ENCODE assay signal across 8 cellular contexts in the genomic region with DNA sequence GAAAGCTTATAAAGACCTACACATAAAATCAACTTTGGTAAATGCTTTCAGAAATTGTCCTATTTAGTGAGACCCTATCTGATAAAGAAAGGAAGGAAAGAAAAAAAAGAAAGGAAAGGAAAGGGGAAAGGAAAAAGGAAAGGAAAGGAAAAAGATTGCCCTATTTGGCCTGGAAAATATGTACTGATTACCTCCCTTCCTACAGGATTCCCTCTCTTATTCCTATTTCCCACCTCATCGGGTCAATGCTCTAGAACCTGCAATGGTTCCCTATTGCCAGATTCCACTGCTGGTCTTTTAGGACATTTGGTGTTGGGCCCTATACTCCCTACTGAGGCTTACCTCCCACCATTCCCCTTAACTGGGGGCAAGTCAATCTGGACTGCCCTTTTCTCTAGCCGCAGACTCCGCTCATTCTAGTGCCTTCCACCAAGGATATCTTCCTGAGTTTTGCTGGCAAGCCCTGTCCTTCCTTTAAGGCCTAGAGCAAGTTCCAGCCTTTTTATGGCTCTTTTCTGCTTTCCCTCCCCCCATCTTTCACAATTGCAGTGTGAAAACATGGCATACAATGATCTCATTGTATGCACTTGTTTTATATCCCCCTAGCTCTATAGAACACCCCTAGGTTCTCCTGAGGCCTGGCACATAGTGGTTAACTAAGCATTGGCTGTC. TPM values are rescaled to one million over a fixed set of nuclear protein-coding genes. Genes with fewer than 3 reads are reported as not detected.
DNase-seq lines count a peak whose midpoint lies in the region; ATAC-seq, FAIRE-seq and TF ChIP-seq lines count a peak whose summit lies in the region.
"Had no signal": no experiment of that assay in that cellular context is flagged by ENCODE, and none has a peak within 500 bp of the region (broad histone marks: within the 10 kb centered on the region; RNA-seq: fewer than 3 reads in every experiment).

No MANE protein-coding gene starts in this region.

- H2BK15ac ChIP-seq in H9 (ENCODE audit: low read depth, low read length): no peak overlapping the region

- H3K79me2 ChIP-seq in H9 (ENCODE audit: insufficient read depth, low read length) (no peaks in the 10 kb centered on the region; the same call in 1 of the 2 replicates), SK-N-SH (ENCODE audit: insufficient read depth) (peaks cover 6% of the 10 kb centered on the region; the same call in 1 of the 2 replicates)

- ATAC-seq in T-helper 17 cell (no peak), HG02870 (IDR thresholded peaks at IDR 0.05; ENCODE audit: unreplicated experiment) (no peak)

- no peak overlapping the region for H3K14ac ChIP-seq in H9 (ENCODE audit: insufficient read depth, low read length)

- no peak overlapping the region for H2BK120ac ChIP-seq in H9 (ENCODE audit: low read depth, low read length, poor library complexity, severe bottlenecking)

- H3K4me3 Mint-ChIP-seq in H9: no peak overlapping the region
- H3K4me3 Mint-ChIP-seq in T-helper 17 cell: no peak overlapping the region

- H2BK12ac ChIP-seq in H9 (ENCODE audit: insufficient read length, low read depth, low read length): no peak overlapping the region

- no peak overlapping the region for H2BK20ac ChIP-seq in H9 (ENCODE audit: low read depth, low read length, poor library complexity, severe bottlenecking)

- H3K27me3 ChIP-seq in H9 (ENCODE audit: insufficient read depth, low read length) (no peaks in the 10 kb centered on the region), small intestine (ENCODE audit: control insufficient read depth in 2 of 2, insufficient read depth in 2 of 2, low read length in 2 of 2) (no peaks in the 10 kb centered on the region), SK-N-SH (ENCODE audit: insufficient read depth) (no peaks in the 10 kb centered on the region)

- no peak overlapping the region for H3K27ac ChIP-seq in H9 (ENCODE audit: insufficient read length, low read depth, low read length)
- H3K27ac ChIP-seq in epithelial cell of prostate: peak overlapping the region; percentile 100
- H3K27ac ChIP-seq in small intestine (ENCODE audit: low read depth in 1 of 2, low read length in 1 of 2): peak overlapping the region in 1 of 2 donors; percentile 16
- no peak overlapping the region; a peak in 1 of 4 replicates for H3K27ac ChIP-seq in SK-N-SH (ENCODE audit: low read depth in 2 of 2, low read length in 1 of 2)

- H3K9ac ChIP-seq in H9 (ENCODE audit: extremely low read depth, insufficient read length, low read length) (no peak overlapping the region), SK-N-SH (no peak overlapping the region)

- H2AK5ac ChIP-seq in H9 (ENCODE audit: insufficient read length, low read length): no peak overlapping the region

- TF ChIP-seq RAD21 in SK-N-SH (IDR thresholded peaks at IDR 0.05; ENCODE audit: low read length): no peak

- FAIRE-seq in small intestine (lab: Jason Lieb, UNC): no peak

- DNase-seq in H9 (no peak), T-helper 17 cell (no peak), epithelial cell of prostate (ENCODE audit: low read depth, low spot score) (no peak), small intestine (peak; percentile 34), amniotic stem cell (lab: John Stamatoyannopoulos, UW) (no peak), SK-N-SH (no peak)
- DNase-seq: NCI-H1930 had no signal

- POLR2A ChIA-PET in SK-N-SH (lab: Yijun Ruan, JAX): interaction anchor here (0.7 to 8.5 kb wide), 9 partner anchors 9 to 53 kb away, joined by 3 to 234 read pairs (median 4); no protein-coding TSS in a partner anchor

- H3K27me3 Mint-ChIP-seq in H9 (ENCODE audit: low read depth): no peaks in the 10 kb centered on the region
- no peaks in the 10 kb centered on the region for H3K27me3 Mint-ChIP-seq in T-helper 17 cell

- H4K8ac ChIP-seq in H9 (replicated peaks; ENCODE audit: insufficient read length, low read depth, low read length): no peak overlapping the region

- H3K36me3 Mint-ChIP-seq in H9 (ENCODE audit: insufficient read depth in 1 of 3, low read depth in 3 of 3) (peaks cover 11 to 20% (median 20%) of the 10 kb centered on the region in 3 experiments), T-helper 17 cell (ENCODE audit: low read depth) (peaks cover 12% of the 10 kb centered on the region)

- H3K27ac Mint-ChIP-seq in H9 (peak overlapping the region in 2 of 3 experiments; percentile 85 to 87; a peak in 5 of 7 replicates), T-helper 17 cell (peak overlapping the region; percentile 60)

- H4K20me1 ChIP-seq in H9 (ENCODE audit: control insufficient read depth, insufficient read depth, insufficient read length) (no peaks in the 10 kb centered on the region), SK-N-SH (ENCODE audit: insufficient read depth) (peaks cover 23% of the 10 kb centered on the region)

- H3K23ac ChIP-seq in H9 (ENCODE audit: insufficient read length, low read depth, low read length): no peak overlapping the region

- H3K23me2 ChIP-seq in H9 (ENCODE audit: insufficient read length, low read depth, low read length, poor library complexity, severe bottlenecking): peaks cover 20% of the 10 kb centered on the region

- H3F3A ChIP-seq in SK-N-SH (replicated peaks; ENCODE audit: insufficient read depth): peaks cover 8% of the 10 kb centered on the region

- no peak for TF ChIP-seq CTCF in H9 (conservative IDR thresholded peaks at IDR 0.05)
- TF ChIP-seq CTCF in SK-N-SH (IDR thresholded peaks at IDR 0.05): no peak

- H3K4me1 ChIP-seq in H9 (ENCODE audit: insufficient read depth, low read length) (no peaks in the 10 kb centered on the region), small intestine (ENCODE audit: control insufficient read depth in 2 of 2, insufficient read depth in 1 of 2, low read depth in 1 of 2, low read length in 1 of 2) (peaks cover 0 to 2% of the 10 kb centered on the region in 2 donors), SK-N-SH (ENCODE audit: control insufficient read depth in 1 of 2, insufficient read depth in 2 of 2, low read depth in 1 of 2, low read length in 1 of 2) (peaks cover 15 to 21% of the 10 kb centered on the region in 2 experiments; a peak in 2 of 4 replicates)

- no peaks in the 10 kb centered on the region for H3K9me3 ChIP-seq in H9 (ENCODE audit: control insufficient read depth, low read depth, low read length)
- H3K9me3 ChIP-seq in T-helper 17 cell (ENCODE audit: control insufficient read depth, low read length, poor library complexity, severe bottlenecking): no peaks in the 10 kb centered on the region
- H3K9me3 ChIP-seq in small intestine (ENCODE audit: control insufficient read depth, low read depth): no peaks in the 10 kb centered on the region
- H3K9me3 ChIP-seq in SK-N-SH: no peaks in the 10 kb centered on the region

- H3K36me3 ChIP-seq in small intestine (ENCODE audit: control insufficient read depth in 2 of 2, insufficient read depth in 2 of 2, low read length in 2 of 2): peaks cover 0 to 6% of the 10 kb centered on the region in 2 donors
- H3K36me3 ChIP-seq in SK-N-SH (replicated peaks in 1 of 2; ENCODE audit: control insufficient read depth in 1 of 2, insufficient read depth in 2 of 2, low read length in 1 of 2): peaks cover 10 to 14% of the 10 kb centered on the region in 2 experiments

- WGBS in H9 (ENCODE audit: extremely low coverage, insufficient read length, low lambda C conversion rate): no CpG with 5 or more reads among the region's 3 CpGs
- WGBS in small intestine, 3 donors: 64 to 79% (median 67%) methylated on average over 3 of the region's 3 CpGs
- WGBS in SK-N-SH (ENCODE audit: low lambda C conversion rate): 93% methylated on average over 3 of the region's 3 CpGs

- no peaks in the 10 kb centered on the region for H3K9me2 ChIP-seq in SK-N-SH

- H3K4me2 ChIP-seq in H9 (ENCODE audit: insufficient read depth, insufficient read length, low read length) (no peak overlapping the region), SK-N-SH (no peak overlapping the region)

- H4K5ac ChIP-seq in H9 (ENCODE audit: insufficient read length, low read depth, low read length): no peak overlapping the region

- no peak overlapping the region for H3T11ph ChIP-seq in H9 (ENCODE audit: low read length)

- H3K4ac ChIP-seq in H9 (ENCODE audit: low read depth, low read length): no peak overlapping the region

- H3K4me1 Mint-ChIP-seq in H9 (peaks cover 26% of the 10 kb centered on the region in 2 experiments), T-helper 17 cell (peaks cover 46% of the 10 kb centered on the region)

- H2BK5ac ChIP-seq in H9 (ENCODE audit: insufficient read length, low read length): no peak overlapping the region

- CTCF ChIA-PET in SK-N-SH (lab: Yijun Ruan, JAX): interaction anchor here (0.9 to 10.4 kb wide), 8 partner anchors 8 to 54 kb away, joined by 3 to 198 read pairs (median 4); no protein-coding TSS in a partner anchor

- no peak overlapping the region for H3K18ac ChIP-seq in H9 (ENCODE audit: insufficient read length, low read depth, low read length)

- no peak for TF ChIP-seq EP300 in SK-N-SH (IDR thresholded peaks at IDR 0.05; ENCODE audit: borderline replicate concordance in 1 of 2, low read depth in 1 of 2, low read length in 1 of 2)

- H3K56ac ChIP-seq in H9 (ENCODE audit: insufficient read length, low read depth, low read length): no peak overlapping the region

- H2AFZ ChIP-seq in H9 (ENCODE audit: low read length) (no peak overlapping the region), SK-N-SH (ENCODE audit: low read depth) (no peak overlapping the region)

- H3K9me3 Mint-ChIP-seq in H9: peaks cover 0 to 5% of the 10 kb centered on the region in 2 experiments; a peak in 1 of 5 replicates

- no peak overlapping the region for H4K91ac ChIP-seq in H9 (ENCODE audit: insufficient read length, low read depth, low read length)

- no peak overlapping the region for H3K4me3 ChIP-seq in small intestine (ENCODE audit: low read depth in 1 of 2, low read length in 2 of 2)
- no peak overlapping the region for H3K4me3 ChIP-seq in SK-N-SH (ENCODE audit: low read depth in 2 of 2, low read length in 1 of 2)

- no peaks in the 10 kb centered on the region for H3K79me1 ChIP-seq in H9 (ENCODE audit: insufficient read depth, low read depth, low read length, poor library complexity, severe bottlenecking)

TF ChIP-seq in SK-N-SH, 30 proteins besides CTCF, POLR2A, EP300 and RAD21 (continues in another document):
- TF ChIP-seq RXRA (IDR thresholded peaks at IDR 0.05; ENCODE audit: borderline replicate concordance, low read depth) (no peak), JUND (IDR thresholded peaks at IDR 0.05) (no peak), TCF12 (IDR thresholded peaks at IDR 0.05) (no peak), FOXM1 (IDR thresholded peaks at IDR 0.05; ENCODE audit: low read depth) (no peak)

RNA-seq across cellular contexts. Expression of a gene that starts 4.4 kb away (rescaled TPM):
- total RNA-seq in H9 (2021) (82.9 and 84.0 TPM in 2 replicates), T-helper 17 cell (100 to 1,000 TPM; 186 to 300 TPM)
- polyA plus RNA-seq in small intestine (100 to 1,000 TPM in 1 of 3 donors, 10 to 100 TPM in 2; 34.4 to 330 (median 36.5) TPM), SK-N-SH (2012; rRNA removed) (24.9 and 30.4 TPM in 2 replicates)
- 19.5 and 19.9 TPM in 2 replicates for polyA plus RNA-seq in SK-N-SH (2012; cell fraction: cytosol; rRNA removed)
- 41.8 and 55.3 TPM in 2 replicates for polyA plus RNA-seq in SK-N-SH (2012; cell fraction: nucleus; rRNA removed)
